In genomic region chr7:12965767-12966166, GRCh38 we compare ENCODE assay signal across 19 cellular contexts.
DNase-seq lines count a peak whose midpoint lies in the region; FAIRE-seq and TF ChIP-seq lines count a peak whose summit lies in the region.
"Had no signal": no experiment of that assay in that cellular context is flagged by ENCODE, and none has a peak within 500 bp of the region (broad histone marks: within the 10 kb centered on the region; RNA-seq: fewer than 3 reads in every experiment).

No MANE protein-coding gene starts in this region.

- H3K9me3 Mint-ChIP-seq in MCF 10A (ENCODE audit: unreplicated experiment): no peaks in the 10 kb centered on the region

- peak; percentile 78 for FAIRE-seq in keratinocyte (lab: Jason Lieb, UNC)

- BruUV-seq in MCF 10A (replicated peaks; lab: Mats Ljungman, UMichigan): no TSS peak
- no TSS peak for BruUV-seq in PC-9 (replicated peaks; lab: Mats Ljungman, UMichigan)

- no peaks in the 10 kb centered on the region for H3K9me1 ChIP-seq in keratinocyte (ENCODE audit: control insufficient read depth, extremely low read depth, insufficient read depth, low read length)

- no peaks in the 10 kb centered on the region for H3F3A ChIP-seq in PC-9 (ENCODE audit: insufficient read depth, low read depth)

- H3K27me3 ChIP-seq in breast epithelium: no peaks in the 10 kb centered on the region
- no peaks in the 10 kb centered on the region for H3K27me3 ChIP-seq in PC-9 (ENCODE audit: insufficient read depth, low read depth)
- H3K27me3 ChIP-seq in keratinocyte (ENCODE audit: control insufficient read depth, extremely low read depth, insufficient read depth, low read length): no peaks in the 10 kb centered on the region
- no peaks in the 10 kb centered on the region for H3K27me3 ChIP-seq in tibial nerve

- H3K4me1 Mint-ChIP-seq in MCF 10A (ENCODE audit: insufficient read depth, unreplicated experiment): peaks cover 5% of the 10 kb centered on the region
- H3K4me1 Mint-ChIP-seq: CD14-positive monocyte had no signal

- dilution Hi-C loops in keratinocyte (cut with MboI; ENCODE audit: extremely low pct_ligation_motif_present, low sequenced_read_pairs): no loop called here

- H3K36me3 ChIP-seq in breast epithelium: no peaks in the 10 kb centered on the region
- no peaks in the 10 kb centered on the region for H3K36me3 ChIP-seq in PC-9 (ENCODE audit: low read depth)
- no peaks in the 10 kb centered on the region for H3K36me3 ChIP-seq in keratinocyte (ENCODE audit: control insufficient read depth in 2 of 2, extremely low read depth in 1 of 2, insufficient read depth in 2 of 2, low read length in 2 of 2)
- no peaks in the 10 kb centered on the region for H3K36me3 ChIP-seq in tibial nerve

- H3K79me2 ChIP-seq in PC-9 (ENCODE audit: low read depth) (no peaks in the 10 kb centered on the region), keratinocyte (ENCODE audit: control insufficient read depth, insufficient read depth, low read length) (no peaks in the 10 kb centered on the region)

- no peak overlapping the region for H3K9ac ChIP-seq in keratinocyte (ENCODE audit: control insufficient read depth, extremely low read depth, insufficient read depth, low read length)

- TF ChIP-seq CTCF in MCF 10A (IDR thresholded peaks at IDR 0.05; ENCODE audit: unreplicated experiment) (no peak), breast epithelium (IDR thresholded peaks at IDR 0.05) (no peak), PC-9 (conservative IDR thresholded peaks at IDR 0.05) (no peak), keratinocyte (optimal IDR thresholded peaks at IDR 0.05 in 1 of 3, IDR thresholded peaks at IDR 0.05 in 1 of 3, conservative IDR thresholded peaks at IDR 0.05 in 1 of 3; ENCODE audit: extremely low read depth in 1 of 3, insufficient read depth in 2 of 3, low read length in 3 of 3) (no peak), tibial nerve (IDR thresholded peaks at IDR 0.05) (no peak), GM20000 (IDR thresholded peaks at IDR 0.05; ENCODE audit: extremely low read depth, missing control alignments) (no peak)

- H3K4me2 ChIP-seq in PC-9: no peak overlapping the region
- peak overlapping the region; percentile 71 for H3K4me2 ChIP-seq in keratinocyte (ENCODE audit: control insufficient read depth, extremely low read depth, insufficient read depth, low read depth, low read length)
- H3K4me2 ChIP-seq: A549 had no signal

- H4K20me1 ChIP-seq in PC-9 (ENCODE audit: insufficient read depth) (no peaks in the 10 kb centered on the region), keratinocyte (ENCODE audit: control insufficient read depth, extremely low read depth, insufficient read depth, low read length) (no peaks in the 10 kb centered on the region)

- H3K4me3 Mint-ChIP-seq in MCF 10A (ENCODE audit: unreplicated experiment): no peak overlapping the region
- H3K4me3 Mint-ChIP-seq: CD14-positive monocyte had no signal

- H3K9me3 ChIP-seq in breast epithelium: no peaks in the 10 kb centered on the region
- H3K9me3 ChIP-seq in PC-9 (ENCODE audit: insufficient read depth, low read depth): no peaks in the 10 kb centered on the region
- no peaks in the 10 kb centered on the region for H3K9me3 ChIP-seq in keratinocyte (ENCODE audit: control insufficient read depth, low read depth, low read length)
- no peaks in the 10 kb centered on the region for H3K9me3 ChIP-seq in tibial nerve
- H3K9me3 ChIP-seq: A549 had no signal

- no peak overlapping the region for H3K27ac Mint-ChIP-seq in MCF 10A (ENCODE audit: low read depth, unreplicated experiment)
- H3K27ac Mint-ChIP-seq: CD14-positive monocyte had no signal

- DNase-seq in MCF 10A (ENCODE audit: unreplicated experiment) (peak; percentile 20), breast epithelium (ENCODE audit: low spot score in 2 of 2) (no peak), PC-9 (peak; percentile 4 to 48), keratinocyte (ENCODE audit: low read depth, low spot score) (peak; percentile 60), tibial nerve (ENCODE audit: low spot score in 2 of 2) (no peak), GM20000 (ENCODE audit: low spot score) (no peak), KBM-7 (no peak), pons (ENCODE audit: low spot score) (no peak)
- DNase-seq: DMS 273 treated with DMSO at 0.1 percent for 48 hours; H7; IMR-90; Kasumi-1; NCI-H1417 treated with DMSO at 0.1 percent for 48 hours; NCI-H2081; NCI-H2227 treated with DMSO at 0.1 percent for 48 hours; NCI-H526; NK-92 treated with Interleukin-12 subunit alpha and Interleukin-12 subunit beta, amount 100 ng/mL, for 24 hours had no signal

- H3K4me3 ChIP-seq in breast epithelium (no peak overlapping the region), PC-9 (no peak overlapping the region), keratinocyte (ENCODE audit: control insufficient read depth in 2 of 3, extremely low read depth in 1 of 3, insufficient read depth in 2 of 3, low read depth in 1 of 3, low read length in 3 of 3) (peak overlapping the region in 1 of 3 experiments; percentile 22), tibial nerve (no peak overlapping the region)
- H3K4me3 ChIP-seq: A549 had no signal

- H3K4me1 ChIP-seq in breast epithelium (no peaks in the 10 kb centered on the region), PC-9 (replicated peaks; ENCODE audit: insufficient read depth) (peaks cover 6% of the 10 kb centered on the region; the same call in 1 of the 2 replicates), keratinocyte (ENCODE audit: control insufficient read depth, extremely low read depth, insufficient read depth, low read length) (peaks cover 25% of the 10 kb centered on the region), tibial nerve (no peaks in the 10 kb centered on the region)
- H3K4me1 ChIP-seq: A549 had no signal

- no peak for TF ChIP-seq EP300 in tibial nerve (IDR thresholded peaks at IDR 0.05)

- H3K27ac ChIP-seq in breast epithelium (no peak overlapping the region), PC-9 (no peak overlapping the region), keratinocyte (ENCODE audit: control insufficient read depth, insufficient read depth, low read length) (peak overlapping the region; percentile 58), tibial nerve (no peak overlapping the region)
- H3K27ac ChIP-seq: A549 had no signal

- POLR2A ChIA-PET in MCF 10A (lab: Yijun Ruan, JAX) (interaction anchor here (0.6 to 0.9 kb wide), 3 partner anchors 11 to 77 kb away, joined by 3 read pairs; no protein-coding TSS in a partner anchor), PC-9 (lab: Charles Lee; ENCODE audit: unreplicated experiment) (no interaction called here)

- H3K27me3 Mint-ChIP-seq in MCF 10A (ENCODE audit: insufficient read depth, unreplicated experiment): no peaks in the 10 kb centered on the region

- in situ Hi-C loops in KBM-7 (cut with MboI; ENCODE audit: low pct_unique_long_range_greater_than_20kb, low sequenced_read_pairs): no loop called here

- intact Hi-C loops in MCF 10A (cut with micrococcal nuclease): no loop called here
- intact Hi-C loops in breast epithelium (cut with DNase I; ENCODE audit: low total_unique reads): no loop called here
- intact Hi-C loops in PC-9 (cut with micrococcal nuclease; ENCODE audit: unreplicated experiment): no loop called here

- CTCF ChIA-PET in MCF 10A (lab: Yijun Ruan, JAX): no interaction called here
- CTCF ChIA-PET in PC-9 (lab: Charles Lee): no interaction called here

- H2AFZ ChIP-seq in PC-9 (no peak overlapping the region), keratinocyte (ENCODE audit: control insufficient read depth, low read length) (no peak overlapping the region)

- H3K9me2 ChIP-seq in PC-9 (ENCODE audit: insufficient read depth): peaks cover 2% of the 10 kb centered on the region

- TF ChIP-seq POLR2A in breast epithelium (IDR thresholded peaks at IDR 0.05) (no peak), tibial nerve (IDR thresholded peaks at IDR 0.05) (no peak)

- no peaks in the 10 kb centered on the region for H3K36me3 Mint-ChIP-seq in MCF 10A (ENCODE audit: insufficient read depth, unreplicated experiment)
- H3K36me3 Mint-ChIP-seq: CD14-positive monocyte had no signal

- 73 to 76% methylated on average over 2 of the region's 2 CpGs for WGBS in tibial nerve, 2 donors

Comparison
In these comparisons a context has a peak if more than half of its experiments do, and no peak if none do; other contexts are left out.
1. DNase-seq: peak in MCF 10A (single experiment), PC-9 (2 of 2) and keratinocyte (single experiment); none in breast epithelium (0 of 2), tibial nerve (0 of 2), GM20000 (single experiment), KBM-7 (single experiment) and pons (single experiment).